ENCODE assay signal across 9 cellular contexts in genomic region chr5:137621861-137622823, GRCh38.
DNase-seq lines count a peak whose midpoint lies in the region; ATAC-seq and TF ChIP-seq lines count a peak whose summit lies in the region.
"Had no signal": no experiment of that assay in that cellular context is flagged by ENCODE, and none has a peak within 500 bp of the region (broad histone marks: within the 10 kb centered on the region; RNA-seq: fewer than 3 reads in every experiment).

No MANE protein-coding gene starts in this region.

- ATAC-seq in stimulated activated naive B cell treated with anti-CD40 and anti-IgM and Interleukin-4, amounts not matched to agents 10 μg/mL and 1 μg/mL and 100 μg/mL, for 72 hours (replicated peaks) = no peak
- ATAC-seq in GM21360 (IDR thresholded peaks at IDR 0.05; ENCODE audit: unreplicated experiment) = no peak
- no peak for ATAC-seq in HG03469 (IDR thresholded peaks at IDR 0.05; ENCODE audit: unreplicated experiment)
- ATAC-seq: activated CD4-positive, alpha-beta T cell treated with anti-CD3 and anti-CD28 coated beads for 36 hours had no signal

- H3K4me3 ChIP-seq in mammary epithelial cell (replicated peaks in 1 of 3; ENCODE audit: insufficient read depth in 1 of 3, low read depth in 2 of 3, low read length in 3 of 3) (no peak overlapping the region), suprapubic skin (no peak overlapping the region)

- peak overlapping the region; percentile 37 for H2AFZ ChIP-seq in mammary epithelial cell (ENCODE audit: low read depth, low read length)

- H3K9me3 ChIP-seq in mammary epithelial cell (replicated peaks; ENCODE audit: insufficient read depth, low read length) (no peaks in the 10 kb centered on the region), suprapubic skin (no peaks in the 10 kb centered on the region)

- H3K36me3 ChIP-seq in mammary epithelial cell (ENCODE audit: insufficient read depth, low read length) (no peaks in the 10 kb centered on the region), suprapubic skin (no peaks in the 10 kb centered on the region)

- TF ChIP-seq EP300 in suprapubic skin (IDR thresholded peaks at IDR 0.05) = no peak

- H3K9ac ChIP-seq in mammary epithelial cell (ENCODE audit: insufficient read depth, low read length) = peak overlapping the region; percentile 1

- peak overlapping the region; percentile 66 for H3K4me2 ChIP-seq in mammary epithelial cell (ENCODE audit: insufficient read depth, low read depth, low read length)

- CTCF ChIA-PET in mammary epithelial cell (lab: Charles Lee; ENCODE audit: low non-redundant PET) = no interaction called here

- H3K27me3 ChIP-seq in mammary epithelial cell (ENCODE audit: insufficient read depth, low read length) = no peaks in the 10 kb centered on the region
- no peaks in the 10 kb centered on the region for H3K27me3 ChIP-seq in suprapubic skin

- in situ Hi-C loops in mammary epithelial cell (cut with MboI; ENCODE audit: low sequenced_read_pairs in 2 of 2) = loop anchor here in 1 of 2 donors (25.0 kb wide), 1 partner anchor 285 kb away; no protein-coding TSS in a partner anchor

- DNase-seq in M059J (ENCODE audit: low read depth) = peak; percentile 92
- DNase-seq in mammary epithelial cell = peak; percentile 83
- peak; percentile 80 for DNase-seq in hepatic stellate cell (ENCODE audit: low spot score)
- DNase-seq in suprapubic skin (ENCODE audit: low spot score in 2 of 2) = no peak
- DNase-seq in stimulated activated naive B cell treated with anti-CD40 and anti-IgM and Interleukin-4, amounts not matched to agents 10 μg/mL and 1 μg/mL and 100 μg/mL, for 72 hours = no peak
- no peak for DNase-seq in COR-L47 (lab: John Stamatoyannopoulos, UW)
- DNase-seq: activated CD4-positive, alpha-beta T cell treated with anti-CD3 and anti-CD28 coated beads for 36 hours had no signal

- no peak for TF ChIP-seq POLR2A in suprapubic skin (IDR thresholded peaks at IDR 0.05)

- no TSS peak for BruUV-seq in mammary epithelial cell (replicated peaks; lab: Mats Ljungman, UMichigan)

- no peak overlapping the region for H3K4me3 Mint-ChIP-seq in stimulated activated naive B cell treated with anti-CD40 and anti-IgM and Interleukin-4, amounts not matched to agents 10 μg/mL and 1 μg/mL and 100 μg/mL, for 72 hours
- H3K4me3 Mint-ChIP-seq: activated CD4-positive, alpha-beta T cell treated with anti-CD3 and anti-CD28 coated beads for 36 hours had no signal

- intact Hi-C loops in mammary epithelial cell (cut with micrococcal nuclease) = loop anchor here (5.0 to 10.0 kb wide), 2 partner anchors 300 to 413 kb away; partner anchors contain the start of gene FAM13B

- no peaks in the 10 kb centered on the region for H3K9me3 Mint-ChIP-seq in stimulated activated naive B cell treated with anti-CD40 and anti-IgM and Interleukin-4, amounts not matched to agents 10 μg/mL and 1 μg/mL and 100 μg/mL, for 72 hours

- H4K20me1 ChIP-seq in mammary epithelial cell (ENCODE audit: insufficient read depth, low read length) = no peaks in the 10 kb centered on the region

- 45% methylated on average over 10 of the region's 10 CpGs for WGBS in mammary epithelial cell (ENCODE audit: low coverage, missing lambda C conversion rate)
- WGBS in suprapubic skin = 57% methylated on average over 9 of the region's 10 CpGs

- no peaks in the 10 kb centered on the region for H3K27me3 Mint-ChIP-seq in stimulated activated naive B cell treated with anti-CD40 and anti-IgM and Interleukin-4, amounts not matched to agents 10 μg/mL and 1 μg/mL and 100 μg/mL, for 72 hours
- H3K27me3 Mint-ChIP-seq: activated CD4-positive, alpha-beta T cell treated with anti-CD3 and anti-CD28 coated beads for 36 hours had no signal

- peaks cover 29% of the 10 kb centered on the region for H3K4me1 ChIP-seq in mammary epithelial cell (ENCODE audit: insufficient read depth, low read length)
- H3K4me1 ChIP-seq in suprapubic skin = peaks cover 24% of the 10 kb centered on the region

- H3K4me1 Mint-ChIP-seq in stimulated activated naive B cell treated with anti-CD40 and anti-IgM and Interleukin-4, amounts not matched to agents 10 μg/mL and 1 μg/mL and 100 μg/mL, for 72 hours = peaks cover 7 to 12% of the 10 kb centered on the region in 2 donors
- H3K4me1 Mint-ChIP-seq: activated CD4-positive, alpha-beta T cell treated with anti-CD3 and anti-CD28 coated beads for 36 hours had no signal

- H3K36me3 Mint-ChIP-seq in stimulated activated naive B cell treated with anti-CD40 and anti-IgM and Interleukin-4, amounts not matched to agents 10 μg/mL and 1 μg/mL and 100 μg/mL, for 72 hours = peaks cover 0 to 15% of the 10 kb centered on the region in 2 donors

- H3K27ac Mint-ChIP-seq in stimulated activated naive B cell treated with anti-CD40 and anti-IgM and Interleukin-4, amounts not matched to agents 10 μg/mL and 1 μg/mL and 100 μg/mL, for 72 hours = no peak overlapping the region
- H3K27ac Mint-ChIP-seq: activated CD4-positive, alpha-beta T cell treated with anti-CD3 and anti-CD28 coated beads for 36 hours had no signal

- dilution Hi-C loops in mammary epithelial cell (cut with HindIII; ENCODE audit: low sequenced_read_pairs) = no loop called here

- TF ChIP-seq CTCF in mammary epithelial cell (conservative IDR thresholded peaks at IDR 0.05 in 1 of 2, IDR thresholded peaks at IDR 0.05 in 1 of 2; ENCODE audit: extremely low read depth in 1 of 2, insufficient read depth in 1 of 2, low read depth in 1 of 2, low read length in 2 of 2) = no peak
- TF ChIP-seq CTCF in suprapubic skin (IDR thresholded peaks at IDR 0.05) = no peak

- peak overlapping the region; percentile 46 for H3K27ac ChIP-seq in mammary epithelial cell (ENCODE audit: insufficient read depth, low read depth, low read length)
- H3K27ac ChIP-seq in suprapubic skin = peak overlapping the region; percentile 67

- no peaks in the 10 kb centered on the region for H3K79me2 ChIP-seq in mammary epithelial cell (ENCODE audit: insufficient read depth, low read length)

Comparison
In these comparisons a context has a peak if more than half of its experiments do, and no peak if none do; other contexts are left out.
1. DNase-seq: peak in M059J (single experiment), mammary epithelial cell (single experiment) and hepatic stellate cell (single experiment); none in suprapubic skin (0 of 2), stimulated activated naive B cell treated with anti-CD40 and anti-IgM and Interleukin-4, amounts not matched to agents 10 μg/mL and 1 μg/mL and 100 μg/mL, for 72 hours (single experiment) and COR-L47 (single experiment).